Comparison of ENCODE assay signal across 1 cellular context in the genomic region with DNA sequence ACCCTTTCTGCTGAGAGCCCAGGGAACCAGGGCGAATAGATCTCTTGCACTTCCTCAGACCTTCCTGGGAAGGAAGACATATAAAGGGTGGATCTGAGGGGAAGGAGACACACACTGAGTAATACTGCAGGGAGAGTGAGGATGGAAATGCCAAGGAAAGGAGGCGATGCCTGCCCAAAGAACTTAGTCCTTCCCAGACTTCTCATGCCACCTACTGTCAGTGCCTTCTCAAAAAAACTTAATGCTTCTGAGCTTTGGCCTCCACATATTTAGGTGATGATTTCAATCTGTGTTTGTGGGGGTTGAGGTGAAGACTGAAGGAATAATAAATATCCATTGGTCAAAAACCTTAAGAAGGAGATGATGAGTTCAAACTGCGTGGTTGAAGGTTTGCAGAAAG.
TF ChIP-seq lines count a peak whose summit lies in the region.

No MANE protein-coding gene starts in this region.

TF ChIP-seq in HCT116, 20 proteins besides CTCF, POLR2A, EP300 and RAD21:
- no peak for TF ChIP-seq SIN3A (IDR thresholded peaks at IDR 0.05; ENCODE audit: low read depth)
- TF ChIP-seq EGR1 (IDR thresholded peaks at IDR 0.05; ENCODE audit: low read depth), result no peak
- no peak for TF ChIP-seq ZNF274 (IDR thresholded peaks at IDR 0.05; ENCODE audit: low read depth, low read length)
- TF ChIP-seq ATF3 (IDR thresholded peaks at IDR 0.05), result no peak
- TF ChIP-seq CEBPB (IDR thresholded peaks at IDR 0.05; ENCODE audit: low read depth), result no peak
- TF ChIP-seq SRF (IDR thresholded peaks at IDR 0.05; ENCODE audit: low read depth), result no peak
- no peak for TF ChIP-seq JUND (IDR thresholded peaks at IDR 0.05)
- no peak for TF ChIP-seq EZH2phosphoT487 (IDR thresholded peaks at IDR 0.05; ENCODE audit: borderline replicate concordance)
- TF ChIP-seq REST (IDR thresholded peaks at IDR 0.05; ENCODE audit: low read depth), result no peak
- no peak for TF ChIP-seq SP1 (IDR thresholded peaks at IDR 0.05; ENCODE audit: low read depth)
- TF ChIP-seq TCF7L2 (IDR thresholded peaks at IDR 0.05; ENCODE audit: borderline replicate concordance, extremely low read depth, insufficient read depth, insufficient read length), result no peak
- TF ChIP-seq POLR2AphosphoS5 (IDR thresholded peaks at IDR 0.05; ENCODE audit: low read depth, low read length), result no peak
- TF ChIP-seq EZH2 (IDR thresholded peaks at IDR 0.05), result no peak
- no peak for TF ChIP-seq CBX3 (IDR thresholded peaks at IDR 0.05; ENCODE audit: low read depth)
- TF ChIP-seq FOSL1 (IDR thresholded peaks at IDR 0.05; ENCODE audit: low read depth), result no peak
- no peak for TF ChIP-seq ZFX (IDR thresholded peaks at IDR 0.05)
- TF ChIP-seq, protein P1, sequence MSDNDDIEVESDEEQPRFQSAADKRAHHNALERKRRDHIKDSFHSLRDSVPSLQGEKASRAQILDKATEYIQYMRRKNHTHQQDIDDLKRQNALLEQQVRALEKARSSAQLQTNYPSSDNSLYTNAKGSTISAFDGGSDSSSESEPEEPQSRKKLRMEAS (IDR thresholded peaks at IDR 0.05), result no peak
